In genomic region chr15:69338535-69339213, GRCh38 we compare ENCODE assay signal across 1 cellular context.
A peak's percentile ranks its signal among the peaks of the same experiment; 100 is the strongest.
TF ChIP-seq lines count a peak whose summit lies in the region.

No MANE protein-coding gene starts in this region.

TF ChIP-seq in K562, 482 proteins besides CTCF, POLR2A, EP300 and RAD21 (continued from another document):
- TF ChIP-seq ELK1 (CRISPR knock-in tag; IDR thresholded peaks at IDR 0.05) (no peak), NR4A1 (CRISPR knock-in tag; IDR thresholded peaks at IDR 0.05) (no peak), NR4A1 (tag; IDR thresholded peaks at IDR 0.05) (peak; percentile 47; the same call in 1 of the 2 replicates), CTBP1 (IDR thresholded peaks at IDR 0.05; ENCODE audit: borderline replicate concordance) (no peak), FOXK1 (CRISPR knock-in tag; IDR thresholded peaks at IDR 0.05; ENCODE audit: borderline replicate concordance) (no peak), CBX2 (IDR thresholded peaks at IDR 0.05; ENCODE audit: insufficient read depth, low read length, poor library complexity, severe bottlenecking) (no peak), ZNF780A (CRISPR knock-in tag; IDR thresholded peaks at IDR 0.05) (no peak), ZEB2 (IDR thresholded peaks at IDR 0.05) (no peak), SETDB1 (IDR thresholded peaks at IDR 0.05; ENCODE audit: low read length) (no peak), FOSL1 (tag; conservative IDR thresholded peaks at IDR 0.05) (peak; percentile 42; the same call in 1 of the 2 replicates), ZNF830 (CRISPR knock-in tag; IDR thresholded peaks at IDR 0.05) (no peak), RB1 (IDR thresholded peaks at IDR 0.05; ENCODE audit: low read depth) (no peak), KAT8 (IDR thresholded peaks at IDR 0.05; ENCODE audit: low read depth) (no peak), RBM14 (IDR thresholded peaks at IDR 0.05; ENCODE audit: borderline replicate concordance, insufficient read depth, low read depth, low read length) (no peak), ZNF609 (CRISPR knock-in tag; IDR thresholded peaks at IDR 0.05; ENCODE audit: borderline replicate concordance) (no peak), RUNX1 (IDR thresholded peaks at IDR 0.05; ENCODE audit: low read depth) (no peak), ZNF121 (CRISPR knock-in tag; conservative IDR thresholded peaks at IDR 0.05) (no peak), PTTG1 (tag; IDR thresholded peaks at IDR 0.05; ENCODE audit: low read depth) (peak; percentile 34; the same call in 1 of the 2 replicates), NFIC (IDR thresholded peaks at IDR 0.05) (no peak), ARNT (IDR thresholded peaks at IDR 0.05) (no peak), DDX20 (tag; IDR thresholded peaks at IDR 0.05; ENCODE audit: low read depth) (0 out of 2 replicates have a peak, but pooled peaks have one; percentile 46), POLR2AphosphoS2 (IDR thresholded peaks at IDR 0.05; ENCODE audit: low read length) (no peak), MAFG (tag; conservative IDR thresholded peaks at IDR 0.05) (no peak), ZBTB2 (IDR thresholded peaks at IDR 0.05) (no peak), HIVEP1 (CRISPR knock-in tag; IDR thresholded peaks at IDR 0.05) (no peak), PPARD (CRISPR knock-in tag; IDR thresholded peaks at IDR 0.05) (no peak), ZNF551 (CRISPR knock-in tag; IDR thresholded peaks at IDR 0.05) (no peak), ZFP36 (IDR thresholded peaks at IDR 0.05; ENCODE audit: low read depth, low read length, partially characterized antibody) (no peak)
- TF ChIP-seq, protein P1, sequence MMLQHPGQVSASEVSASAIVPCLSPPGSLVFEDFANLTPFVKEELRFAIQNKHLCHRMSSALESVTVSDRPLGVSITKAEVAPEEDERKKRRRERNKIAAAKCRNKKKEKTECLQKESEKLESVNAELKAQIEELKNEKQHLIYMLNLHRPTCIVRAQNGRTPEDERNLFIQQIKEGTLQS (IDR thresholded peaks at IDR 0.05), result no peak
- TF ChIP-seq, protein P1 (CRISPR knock-in tag; conservative IDR thresholded peaks at IDR 0.05), result no peak
